30 cellular contexts compared by ENCODE assay signal in the genomic region with DNA sequence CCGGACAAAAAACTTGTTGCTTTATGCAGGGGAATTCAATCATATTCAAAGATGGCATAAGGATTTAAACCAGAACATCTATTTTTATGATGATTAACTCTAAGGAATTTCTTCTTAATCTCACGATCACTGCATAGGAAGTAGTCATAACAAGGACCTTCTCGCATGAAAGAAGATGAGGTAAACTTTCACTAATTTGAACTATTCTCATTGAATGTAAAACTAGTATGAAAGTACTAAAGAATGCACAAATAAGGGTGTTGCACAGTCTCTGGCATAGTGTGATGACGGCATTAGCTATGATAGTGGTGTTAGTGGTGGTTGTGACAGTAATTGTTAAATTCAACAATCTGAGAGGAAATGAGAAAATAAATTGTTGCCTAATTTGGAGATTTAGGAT.
DNase-seq lines count a peak whose midpoint lies in the region; FAIRE-seq and TF ChIP-seq lines count a peak whose summit lies in the region.
"Had no signal": no experiment of that assay in that cellular context is flagged by ENCODE, and none has a peak within 500 bp of the region (broad histone marks: within the 10 kb centered on the region; RNA-seq: fewer than 3 reads in every experiment).

No MANE protein-coding gene starts in this region.

- no peak for TF ChIP-seq EP300 in suprapubic skin (IDR thresholded peaks at IDR 0.05)

- no peaks in the 10 kb centered on the region for H3K27me3 ChIP-seq in BJ (ENCODE audit: control insufficient read depth, insufficient read depth, low read length)
- no peaks in the 10 kb centered on the region for H3K27me3 ChIP-seq in astrocyte (ENCODE audit: insufficient read depth, low read length)
- H3K27me3 ChIP-seq in mesenchymal stem cell (ENCODE audit: control insufficient read depth in 1 of 2, insufficient read depth in 1 of 2, low read length in 2 of 2), result no peaks in the 10 kb centered on the region
- H3K27me3 ChIP-seq in suprapubic skin, result no peaks in the 10 kb centered on the region
- H3K27me3 ChIP-seq: ascending aorta, heart right ventricle had no signal

- no peak overlapping the region for H3K23ac ChIP-seq in mesenchymal stem cell (ENCODE audit: low read length in 2 of 2)

- TF ChIP-seq CTCF in BJ (IDR thresholded peaks at IDR 0.05; ENCODE audit: insufficient read depth, low read depth, low read length), result no peak
- no peak for TF ChIP-seq CTCF in astrocyte (IDR thresholded peaks at IDR 0.05; ENCODE audit: insufficient read depth, low read depth, low read length)
- TF ChIP-seq CTCF in suprapubic skin (IDR thresholded peaks at IDR 0.05), result no peak

- WGBS in mesenchymal stem cell, result 90% methylated on average over 1 of the region's 4 CpGs
- WGBS in suprapubic skin, result 64% methylated on average over 4 of the region's 4 CpGs

- H3K4me2 ChIP-seq in astrocyte (ENCODE audit: low read length) (no peak overlapping the region), mesenchymal stem cell (ENCODE audit: low read length, poor library complexity, severe bottlenecking) (no peak overlapping the region)

- H3K27ac ChIP-seq in astrocyte (ENCODE audit: low read depth, low read length) (no peak overlapping the region), mesenchymal stem cell (ENCODE audit: low read length, poor library complexity, severe bottlenecking) (peak overlapping the region; percentile 62), suprapubic skin (no peak overlapping the region)
- H3K27ac ChIP-seq: ascending aorta, heart right ventricle, HL-60, skin epidermis had no signal

- H2BK15ac ChIP-seq in mesenchymal stem cell (ENCODE audit: low read depth, poor library complexity, severe bottlenecking), result no peak overlapping the region

- H3K27me3 Mint-ChIP-seq in astrocyte (ENCODE audit: low read depth, unreplicated experiment), result no peaks in the 10 kb centered on the region
- H3K27me3 Mint-ChIP-seq: activated CD4-positive, alpha-beta T cell treated with anti-CD3 and anti-CD28 coated beads, Interleukin-2, amount 10 ng/mL, durations not matched to agents 24 days and 14 days; activated naive CD8-positive, alpha-beta T cell; CD4-positive, CD25-positive, alpha-beta regulatory T cell; effector memory CD8-positive, alpha-beta T cell; T-cell had no signal

- H2BK5ac ChIP-seq in mesenchymal stem cell (ENCODE audit: low read depth, low read length, poor library complexity, severe bottlenecking), result no peak overlapping the region

- H4K91ac ChIP-seq in mesenchymal stem cell (ENCODE audit: low read length), result no peak overlapping the region

- H3K79me1 ChIP-seq in mesenchymal stem cell (replicated peaks; ENCODE audit: low read length, poor library complexity, severe bottlenecking), result no peaks in the 10 kb centered on the region

- no peak overlapping the region for H4K8ac ChIP-seq in mesenchymal stem cell (ENCODE audit: low read length)

- H2BK120ac ChIP-seq in mesenchymal stem cell (ENCODE audit: low read depth, low read length), result no peak overlapping the region

- no peaks in the 10 kb centered on the region for H4K20me1 ChIP-seq in astrocyte (ENCODE audit: insufficient read depth, low read length)

- no peak overlapping the region for H3K4ac ChIP-seq in mesenchymal stem cell (ENCODE audit: low read depth in 1 of 2, low read length in 2 of 2)

- no peaks in the 10 kb centered on the region for H3K79me2 ChIP-seq in astrocyte (ENCODE audit: insufficient read depth, low read length)

- FAIRE-seq in astrocyte (lab: Jason Lieb, UNC), result no peak
- FAIRE-seq: kidney had no signal

- no peaks in the 10 kb centered on the region for H3K36me3 Mint-ChIP-seq in astrocyte (ENCODE audit: low read depth, unreplicated experiment)
- H3K36me3 Mint-ChIP-seq: activated naive CD8-positive, alpha-beta T cell; CD4-positive, CD25-positive, alpha-beta regulatory T cell; T-cell had no signal

- no peaks in the 10 kb centered on the region for H3K9me3 Mint-ChIP-seq in astrocyte (ENCODE audit: unreplicated experiment)
- H3K9me3 Mint-ChIP-seq: activated CD4-positive, alpha-beta T cell treated with anti-CD3 and anti-CD28 coated beads, Interleukin-2, amount 10 ng/mL, durations not matched to agents 24 days and 14 days had no signal

- no peak for TF ChIP-seq POLR2A in suprapubic skin (IDR thresholded peaks at IDR 0.05)

- H3K27ac Mint-ChIP-seq in astrocyte (ENCODE audit: unreplicated experiment), result no peak overlapping the region
- H3K27ac Mint-ChIP-seq: activated CD4-positive, alpha-beta T cell treated with anti-CD3 and anti-CD28 coated beads, Interleukin-2, amount 10 ng/mL, durations not matched to agents 24 days and 14 days; activated naive CD8-positive, alpha-beta T cell; CD4-positive, CD25-positive, alpha-beta regulatory T cell; effector memory CD8-positive, alpha-beta T cell; T-cell had no signal

- CTCF ChIA-PET in BJ (lab: Yijun Ruan, JAX), result interaction anchor here (0.6 to 1.0 kb wide), 3 partner anchors 13 to 58 kb away, joined by 3 read pairs; no protein-coding TSS in a partner anchor

- DNase-seq in BJ (ENCODE audit: low read depth) (peak; percentile 26), M059J (ENCODE audit: low read depth) (peak; percentile 2), astrocyte (ENCODE audit: low read depth) (peak; percentile 78), mesenchymal stem cell (peak; percentile 10), suprapubic skin (ENCODE audit: low spot score in 2 of 2) (no peak), NCI-H82 treated with DMSO at 0.1 percent for 48 hours (lab: John Stamatoyannopoulos, UW; ENCODE audit: unreplicated experiment) (no peak), NCI-H446 treated with DMSO at 0.1 percent for 48 hours (lab: John Stamatoyannopoulos, UW) (no peak)
- DNase-seq in activated T-cell treated with anti-CD3 and anti-CD28 coated beads, Interleukin-2, amount 50 U/mL, for 1 hour, result no peak
- DNase-seq: 8988T; activated CD4-positive, alpha-beta T cell treated with anti-CD3 and anti-CD28 coated beads, Interleukin-2, amount 10 ng/mL, durations not matched to agents 24 days and 14 days; activated effector memory CD4-positive, alpha-beta T cell treated with Interleukin-2 at 50 U/mL for 16 hours; caudate nucleus; CD4-positive, CD25-positive, alpha-beta regulatory T cell; cortex of kidney; DND-41; effector memory CD8-positive, alpha-beta T cell; H7; heart right ventricle; KBM-7; kidney; NCI-H1092 treated with DMSO at 0.1 percent for 48 hours; NCI-H187 treated with DMSO at 0.1 percent for 48 hours; NCI-H526 treated with DMSO at 0.1 percent for 48 hours; stimulated activated naive CD4-positive, alpha-beta T cell; T-cell had no signal

- H3K9me3 ChIP-seq in astrocyte (ENCODE audit: insufficient read depth, low read depth, low read length) (no peaks in the 10 kb centered on the region), mesenchymal stem cell (ENCODE audit: control insufficient read depth, low read length) (no peaks in the 10 kb centered on the region), suprapubic skin (no peaks in the 10 kb centered on the region)
- H3K9me3 ChIP-seq: ascending aorta had no signal

- no peak overlapping the region for H3K4me3 ChIP-seq in BJ (ENCODE audit: low read depth, low read length)
- no peak overlapping the region for H3K4me3 ChIP-seq in astrocyte (ENCODE audit: insufficient read depth, low read depth, low read length)
- H3K4me3 ChIP-seq in mesenchymal stem cell (ENCODE audit: insufficient read depth in 1 of 2, low read depth in 1 of 2, low read length in 2 of 2), result no peak overlapping the region
- no peak overlapping the region for H3K4me3 ChIP-seq in suprapubic skin
- H3K4me3 ChIP-seq: ascending aorta, heart right ventricle, lung, skin epidermis had no signal

- H3K4me1 ChIP-seq in astrocyte (ENCODE audit: insufficient read depth, low read length) (peaks cover 3% of the 10 kb centered on the region), mesenchymal stem cell (ENCODE audit: control insufficient read depth, insufficient read depth, low read depth, low read length) (no peaks in the 10 kb centered on the region), suprapubic skin (no peaks in the 10 kb centered on the region)
- H3K4me1 ChIP-seq: ascending aorta, heart right ventricle had no signal

- no peak overlapping the region for H3K4me3 Mint-ChIP-seq in astrocyte (ENCODE audit: unreplicated experiment)
- H3K4me3 Mint-ChIP-seq: activated CD4-positive, alpha-beta T cell treated with anti-CD3 and anti-CD28 coated beads, Interleukin-2, amount 10 ng/mL, durations not matched to agents 24 days and 14 days; activated naive CD8-positive, alpha-beta T cell; CD4-positive, CD25-positive, alpha-beta regulatory T cell; effector memory CD8-positive, alpha-beta T cell; T-cell had no signal

- peaks cover 14% of the 10 kb centered on the region for H3K4me1 Mint-ChIP-seq in astrocyte (ENCODE audit: low read depth, unreplicated experiment)
- H3K4me1 Mint-ChIP-seq: activated CD4-positive, alpha-beta T cell treated with anti-CD3 and anti-CD28 coated beads, Interleukin-2, amount 10 ng/mL, durations not matched to agents 24 days and 14 days; CD4-positive, CD25-positive, alpha-beta regulatory T cell; T-cell had no signal

- H3K36me3 ChIP-seq in BJ (ENCODE audit: control insufficient read depth, insufficient read depth, low read length) (no peaks in the 10 kb centered on the region), astrocyte (ENCODE audit: insufficient read depth, low read length) (no peaks in the 10 kb centered on the region), mesenchymal stem cell (ENCODE audit: control insufficient read depth in 1 of 2, insufficient read depth in 2 of 2, low read depth in 1 of 2, low read length in 2 of 2) (no peaks in the 10 kb centered on the region), suprapubic skin (no peaks in the 10 kb centered on the region)
- H3K36me3 ChIP-seq: ascending aorta, heart right ventricle had no signal

- no peak overlapping the region for H2AK5ac ChIP-seq in mesenchymal stem cell (ENCODE audit: low read length, severe bottlenecking)

- H2AFZ ChIP-seq in astrocyte (ENCODE audit: low read depth, low read length) (peak overlapping the region; percentile 57), mesenchymal stem cell (ENCODE audit: low read depth, low read length) (no peak overlapping the region)

- no peak overlapping the region for H3K18ac ChIP-seq in mesenchymal stem cell (ENCODE audit: low read depth in 1 of 2, low read length in 2 of 2)

- H3K9ac ChIP-seq in astrocyte (ENCODE audit: low read length) (no peak overlapping the region), mesenchymal stem cell (ENCODE audit: low read length) (no peak overlapping the region)

- no peak overlapping the region for H3K14ac ChIP-seq in mesenchymal stem cell (ENCODE audit: low read length in 2 of 2)

- no peak overlapping the region for H2BK12ac ChIP-seq in mesenchymal stem cell (ENCODE audit: low read length in 2 of 2)

- POLR2A ChIA-PET in BJ (lab: Charles Lee), result no interaction called here

Comparison
In these comparisons a context has a peak if more than half of its experiments do, and no peak if none do; other contexts are left out.
1. DNase-seq: peak in BJ (single experiment), M059J (single experiment), astrocyte (single experiment) and mesenchymal stem cell (single experiment); none in suprapubic skin (0 of 2), NCI-H82 treated with DMSO at 0.1 percent for 48 hours (single experiment), activated T-cell treated with anti-CD3 and anti-CD28 coated beads, Interleukin-2, amount 50 U/mL, for 1 hour (single experiment) and NCI-H446 treated with DMSO at 0.1 percent for 48 hours (single experiment).